ENCODE assay signal across 8 cellular contexts in the genomic region with DNA sequence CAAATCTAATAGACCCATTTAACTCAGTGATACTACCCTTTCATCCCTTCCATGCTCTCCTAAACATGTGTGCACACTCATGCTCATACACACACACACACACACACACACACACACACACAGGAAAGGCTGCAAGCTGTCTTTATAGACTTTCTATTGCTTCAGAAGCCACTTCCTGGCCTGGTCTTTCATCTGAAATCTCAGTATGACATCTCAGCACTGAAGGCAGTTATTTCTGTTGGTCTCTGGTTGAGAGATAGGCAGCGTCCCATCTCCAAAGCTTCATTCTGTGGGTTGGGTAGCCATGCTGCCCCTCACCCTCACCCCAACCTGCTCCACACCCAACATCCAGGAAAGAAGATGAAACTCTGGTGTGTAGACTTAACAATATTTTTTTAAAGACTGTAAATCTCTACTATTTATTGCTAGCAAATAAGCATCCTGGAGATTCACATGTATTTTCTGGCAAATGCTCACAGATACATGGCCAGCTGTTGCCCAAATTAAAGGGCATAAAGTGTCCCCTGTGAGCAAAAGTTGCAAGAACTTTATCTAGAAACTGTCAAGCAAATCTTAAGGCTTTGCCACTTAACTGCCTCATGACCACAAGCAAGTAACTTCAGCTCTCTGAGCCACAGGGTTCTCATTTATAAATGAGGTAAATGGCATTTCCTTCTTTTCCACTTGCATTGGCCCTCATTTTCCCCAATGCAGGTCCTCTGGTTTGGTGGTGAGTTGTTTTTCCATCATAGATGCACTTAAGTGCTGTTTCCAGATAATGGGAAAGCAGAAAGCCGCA.
A peak's percentile ranks its signal among the peaks of the same experiment; 100 is the strongest.
DNase-seq lines count a peak whose midpoint lies in the region; ATAC-seq and TF ChIP-seq lines count a peak whose summit lies in the region.

No MANE protein-coding gene starts in this region.

- POLR2A ChIA-PET in HEK293T (lab: Yijun Ruan, JAX): no interaction called here

- no peak for TF ChIP-seq POLR2A in body of pancreas (IDR thresholded peaks at IDR 0.05)

- no peaks in the 10 kb centered on the region for H3K27me3 ChIP-seq in body of pancreas

- intact Hi-C loops in body of pancreas (cut with DNase I): no loop called here

- TF ChIP-seq CTCF in body of pancreas (IDR thresholded peaks at IDR 0.05): no peak

- no peak overlapping the region for H3K27ac ChIP-seq in body of pancreas

- H3K36me3 ChIP-seq in body of pancreas (replicated peaks in 1 of 2; ENCODE audit: insufficient read depth in 1 of 2, low read depth in 2 of 2): no peaks in the 10 kb centered on the region

- 42 to 78% methylated on average over 2 of the region's 2 CpGs for WGBS in body of pancreas, 2 donors

- DNase-seq in activated CD4-positive, alpha-beta T cell treated with anti-CD3 and anti-CD28 coated beads for 4 hours: peak; percentile 41 to 45
- DNase-seq in stimulated activated CD4-positive, alpha-beta T cell treated with anti-CD3 and anti-CD28 coated beads, Interleukin-15, amount 100 ng/mL, for 24 hours: peak; percentile 54
- DNase-seq in body of pancreas (no peak), NCI-H1417 (lab: John Stamatoyannopoulos, UW) (no peak), SK-N-DZ (ENCODE audit: low spot score) (no peak), HEK293T (ENCODE audit: extremely low spot score) (no peak)

- no peaks in the 10 kb centered on the region for H3K9me3 ChIP-seq in body of pancreas

- H3K4me1 ChIP-seq in body of pancreas: no peaks in the 10 kb centered on the region

- CTCF ChIA-PET in HEK293T (lab: Yijun Ruan, JAX): no interaction called here

- no peak overlapping the region for H3K4me3 ChIP-seq in body of pancreas

- ATAC-seq in GM18519 (IDR thresholded peaks at IDR 0.05; ENCODE audit: low FRiP score, unreplicated experiment) (peak; percentile 94), HG03108 (IDR thresholded peaks at IDR 0.05; ENCODE audit: unreplicated experiment) (peak; percentile 92), body of pancreas (no peak)

TF ChIP-seq in HEK293T, 16 proteins besides CTCF, POLR2A, EP300 and RAD21:
- TF ChIP-seq ZNF384 (IDR thresholded peaks at IDR 0.05) (no peak), ELF4 (IDR thresholded peaks at IDR 0.05) (no peak), SUZ12 (IDR thresholded peaks at IDR 0.05) (no peak), FOXA1 (IDR thresholded peaks at IDR 0.05) (no peak), SP1 (IDR thresholded peaks at IDR 0.05) (no peak), FOXK2 (IDR thresholded peaks at IDR 0.05) (no peak), TARDBP (IDR thresholded peaks at IDR 0.05) (no peak), LEF1 (IDR thresholded peaks at IDR 0.05; ENCODE audit: borderline replicate concordance) (no peak), CTBP1 (IDR thresholded peaks at IDR 0.05; ENCODE audit: borderline replicate concordance) (no peak), BHLHE40 (IDR thresholded peaks at IDR 0.05; ENCODE audit: borderline replicate concordance) (no peak), L3MBTL2 (conservative IDR thresholded peaks at IDR 0.05) (no peak), ARNT (IDR thresholded peaks at IDR 0.05) (no peak), FOXM1 (IDR thresholded peaks at IDR 0.05; ENCODE audit: borderline replicate concordance) (no peak)

Comparison
In these comparisons a context has a peak if more than half of its experiments do, and no peak if none do; other contexts are left out.
1. DNase-seq: peak in activated CD4-positive, alpha-beta T cell treated with anti-CD3 and anti-CD28 coated beads for 4 hours (2 of 2) and stimulated activated CD4-positive, alpha-beta T cell treated with anti-CD3 and anti-CD28 coated beads, Interleukin-15, amount 100 ng/mL, for 24 hours (single experiment); none in body of pancreas (0 of 4), NCI-H1417 (0 of 3), SK-N-DZ (single experiment) and HEK293T (single experiment).